22 cellular contexts compared by ENCODE assay signal in genomic region chr17:49433000-49433694, GRCh38.
"Had no signal": no experiment of that assay in that cellular context is flagged by ENCODE, and none has a peak within 500 bp of the region (broad histone marks: within the 10 kb centered on the region; RNA-seq: fewer than 3 reads in every experiment).

No MANE protein-coding gene starts in this region.

- H3K36me3 Mint-ChIP-seq: naive thymus-derived CD8-positive, alpha-beta T cell; stimulated activated effector memory CD8-positive, alpha-beta T cell treated with anti-CD3 and anti-CD28 coated beads, Interleukin-12 subunit alpha, Interleukin-12 subunit beta, amount 100 ng/mL, for 72 hours had no signal

- ATAC-seq: left cardiac atrium; lower lobe of right lung; naive thymus-derived CD8-positive, alpha-beta T cell; right cardiac atrium; stimulated activated effector memory CD8-positive, alpha-beta T cell treated with anti-CD3 and anti-CD28 coated beads, Interleukin-12 subunit alpha, Interleukin-12 subunit beta, amount 100 ng/mL, for 72 hours had no signal

- H3K4me3 ChIP-seq: dorsolateral prefrontal cortex, hepatocyte, left ventricle myocardium inferior, lower lobe of right lung, sigmoid colon, stomach, thyroid gland had no signal

- H3K9me3 ChIP-seq: left ventricle myocardium inferior, lower lobe of right lung, sigmoid colon, stomach, thyroid gland had no signal

- H3K36me3 ChIP-seq: left ventricle myocardium inferior, lower lobe of right lung, sigmoid colon, stomach, thyroid gland had no signal

- H3K4me1 ChIP-seq: left ventricle myocardium inferior, lower lobe of right lung, parathyroid adenoma, sigmoid colon, thyroid gland had no signal

- H3K4me1 Mint-ChIP-seq: naive thymus-derived CD8-positive, alpha-beta T cell; stimulated activated effector memory CD8-positive, alpha-beta T cell treated with anti-CD3 and anti-CD28 coated beads, Interleukin-12 subunit alpha, Interleukin-12 subunit beta, amount 100 ng/mL, for 72 hours had no signal

- H3K27ac Mint-ChIP-seq: nephron progenitor cell; progenitor cell of endocrine pancreas; stimulated activated effector memory CD8-positive, alpha-beta T cell treated with anti-CD3 and anti-CD28 coated beads, Interleukin-12 subunit alpha, Interleukin-12 subunit beta, amount 100 ng/mL, for 72 hours had no signal

- H3K79me2 ChIP-seq: hepatocyte, parathyroid adenoma had no signal

- H2AFZ ChIP-seq: hepatocyte, parathyroid adenoma had no signal

- H3K4me2 ChIP-seq: hepatocyte had no signal

- H3K27me3 ChIP-seq: thyroid gland had no signal

- H3K9ac ChIP-seq: parathyroid adenoma had no signal

- DNase-seq: dorsolateral prefrontal cortex; effector CD4-positive, alpha-beta T cell; left cardiac atrium; left ventricle myocardium inferior; lower lobe of right lung; naive thymus-derived CD8-positive, alpha-beta T cell; nephron progenitor cell; right cardiac atrium; sigmoid colon; stimulated activated CD4-positive, alpha-beta T cell treated with anti-CD3 and anti-CD28 coated beads, Interleukin-2, amount 100 ng/mL, for 24 hours; stimulated activated CD4-positive, alpha-beta T cell treated with anti-CD3 and anti-CD28 coated beads, Interleukin-4, amount 100 ng/mL, for 24 hours; stimulated activated naive CD4-positive, alpha-beta T cell treated with Interleukin-2 at 50 U/mL for 16 hours; stomach; thyroid gland; trophoblast cell had no signal

- H3K27ac ChIP-seq: dorsolateral prefrontal cortex, hepatocyte, left ventricle myocardium inferior, lower lobe of right lung, parathyroid adenoma, sigmoid colon, stomach, thyroid gland had no signal

- FAIRE-seq: colon, frontal cortex, islet of Langerhans had no signal

- H3K9me3 Mint-ChIP-seq: naive thymus-derived CD8-positive, alpha-beta T cell; stimulated activated effector memory CD8-positive, alpha-beta T cell treated with anti-CD3 and anti-CD28 coated beads, Interleukin-12 subunit alpha, Interleukin-12 subunit beta, amount 100 ng/mL, for 72 hours had no signal

- H3K4me3 Mint-ChIP-seq: naive thymus-derived CD8-positive, alpha-beta T cell; nephron progenitor cell; stimulated activated effector memory CD8-positive, alpha-beta T cell treated with anti-CD3 and anti-CD28 coated beads, Interleukin-12 subunit alpha, Interleukin-12 subunit beta, amount 100 ng/mL, for 72 hours had no signal
